Comparison of ENCODE assay signal across 1 cellular context in the genomic region with DNA sequence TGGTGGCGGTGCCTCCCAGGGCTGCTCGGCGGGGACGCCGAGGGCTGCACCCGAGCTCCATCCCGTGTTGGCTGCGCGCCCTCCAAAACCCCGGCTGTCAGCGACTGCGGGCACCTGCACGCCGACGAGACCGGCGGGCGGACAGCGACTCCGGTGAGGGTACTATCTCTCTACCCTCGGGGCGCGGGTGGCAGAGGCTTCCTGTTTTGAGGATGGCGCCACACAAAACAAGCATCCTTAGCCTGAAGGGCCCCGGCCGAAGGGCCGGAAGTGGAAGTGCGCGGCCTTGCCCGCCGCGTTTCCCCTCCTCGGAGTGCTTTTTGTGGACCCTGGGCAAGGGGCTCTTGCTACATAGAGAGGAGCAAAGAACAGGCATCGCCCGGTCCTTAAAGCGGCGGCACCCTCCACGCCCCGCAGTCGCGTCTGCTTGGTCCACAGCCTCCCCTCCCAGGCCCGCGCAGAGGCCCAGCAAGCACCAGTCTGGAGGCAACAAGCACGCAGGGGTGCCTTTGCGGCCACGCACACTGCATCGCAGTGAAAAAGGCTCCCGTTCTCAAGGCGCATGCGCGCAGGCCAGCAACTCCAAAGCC.
TF ChIP-seq lines count a peak whose summit lies in the region.

No MANE protein-coding gene starts in this region.

TF ChIP-seq in H1, 55 proteins besides CTCF, POLR2A, EP300 and RAD21 (continued from another document):
- TF ChIP-seq NRF1 (IDR thresholded peaks at IDR 0.05; ENCODE audit: low read depth, low read length): peak; percentile 82
- TF ChIP-seq TBP (IDR thresholded peaks at IDR 0.05; ENCODE audit: low read depth, low read length): peak; percentile 55; the same call in 1 of the 2 replicates
- TF ChIP-seq PHF8 (conservative IDR thresholded peaks at IDR 0.05; ENCODE audit: low read depth, low read length): peak; percentile 87
- TF ChIP-seq POLR2AphosphoS5 (IDR thresholded peaks at IDR 0.05; ENCODE audit: low read depth, low read length): peak; percentile 84
